In the genomic region with DNA sequence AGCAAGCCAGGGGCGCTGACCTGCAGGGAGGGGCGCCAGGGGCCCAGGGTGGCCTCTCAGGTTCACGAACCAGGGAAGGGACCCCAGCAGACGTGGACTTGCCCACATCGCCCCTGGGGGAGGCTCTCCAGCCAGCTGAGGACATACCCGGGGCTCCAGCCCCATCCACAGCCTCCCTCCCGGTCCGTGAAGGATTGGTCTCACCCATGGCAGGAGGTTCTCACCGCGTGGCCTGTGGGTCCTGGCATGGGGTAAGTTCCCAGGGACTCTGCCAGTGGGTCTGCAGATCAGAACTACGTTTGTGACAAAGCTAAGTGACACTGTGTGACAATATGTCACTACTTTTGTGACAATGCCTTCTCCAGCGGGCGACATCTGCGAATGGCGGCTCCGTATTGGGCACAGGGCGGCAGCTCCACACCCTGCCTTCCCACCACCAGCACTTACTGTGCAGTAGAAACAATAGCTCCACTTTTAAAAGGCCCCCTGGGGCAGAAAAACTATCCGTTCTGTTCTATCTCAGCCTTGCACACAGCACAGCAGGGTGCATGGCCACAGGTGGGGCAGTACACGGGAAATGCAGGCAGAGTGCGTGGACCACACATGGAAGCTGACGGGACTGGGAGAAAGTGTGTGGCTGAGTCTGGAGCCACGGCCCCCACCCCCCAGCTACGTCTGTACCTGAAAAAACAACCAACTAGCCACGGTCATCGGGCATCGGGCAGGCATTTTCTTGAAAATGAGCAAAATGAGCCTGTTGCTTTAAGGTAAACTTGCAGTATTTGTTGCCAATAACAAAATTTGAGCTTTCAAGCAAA, we compare ENCODE assay signal across 1 cellular context.
TF ChIP-seq lines count a peak whose summit lies in the region.

No MANE protein-coding gene starts in this region.

TF ChIP-seq in HepG2, 621 proteins besides CTCF, POLR2A, EP300 and RAD21:
- TF ChIP-seq, protein P1, sequence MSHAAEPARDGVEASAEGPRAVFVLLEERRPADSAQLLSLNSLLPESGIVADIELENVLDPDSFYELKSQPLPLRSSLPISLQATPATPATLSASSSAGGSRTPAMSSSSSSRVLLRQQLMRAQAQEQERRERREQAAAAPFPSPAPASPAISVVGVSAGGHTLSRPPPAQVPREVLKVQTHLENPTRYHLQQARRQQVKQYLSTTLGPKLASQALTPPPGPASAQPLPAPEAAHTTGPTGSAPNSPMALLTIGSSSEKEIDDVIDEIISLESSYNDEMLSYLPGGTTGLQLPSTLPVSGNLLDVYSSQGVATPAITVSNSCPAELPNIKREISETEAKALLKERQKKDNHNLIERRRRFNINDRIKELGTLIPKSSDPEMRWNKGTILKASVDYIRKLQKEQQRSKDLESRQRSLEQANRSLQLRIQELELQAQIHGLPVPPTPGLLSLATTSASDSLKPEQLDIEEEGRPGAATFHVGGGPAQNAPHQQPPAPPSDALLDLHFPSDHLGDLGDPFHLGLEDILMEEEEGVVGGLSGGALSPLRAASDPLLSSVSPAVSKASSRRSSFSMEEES (CRISPR knock-in tag; IDR thresholded peaks at IDR 0.05) = no peak
- TF ChIP-seq ZNF446 (CRISPR knock-in tag; IDR thresholded peaks at IDR 0.05) (no peak), JUN (CRISPR knock-in tag; IDR thresholded peaks at IDR 0.05) (no peak), ZNF558 (CRISPR knock-in tag; IDR thresholded peaks at IDR 0.05; ENCODE audit: borderline replicate concordance) (no peak), MIXL1 (CRISPR knock-in tag; IDR thresholded peaks at IDR 0.05) (no peak), CENPX (CRISPR knock-in tag; IDR thresholded peaks at IDR 0.05) (no peak), ZBTB7B (CRISPR knock-in tag; IDR thresholded peaks at IDR 0.05) (no peak), STAG1 (CRISPR knock-in tag; IDR thresholded peaks at IDR 0.05) (no peak), ZNF792 (CRISPR knock-in tag; IDR thresholded peaks at IDR 0.05) (no peak), CSRNP1 (CRISPR knock-in tag; IDR thresholded peaks at IDR 0.05) (no peak), ZNF629 (CRISPR knock-in tag; conservative IDR thresholded peaks at IDR 0.05) (no peak), CEBPG (CRISPR knock-in tag; IDR thresholded peaks at IDR 0.05) (no peak), AFF4 (CRISPR knock-in tag; IDR thresholded peaks at IDR 0.05) (no peak), SCMH1 (CRISPR knock-in tag; IDR thresholded peaks at IDR 0.05; ENCODE audit: borderline replicate concordance) (no peak), MATR3 (CRISPR knock-in tag; IDR thresholded peaks at IDR 0.05) (no peak)
TF ChIP-seq in HepG2: peak in this region for 0.
